In the genomic region with DNA sequence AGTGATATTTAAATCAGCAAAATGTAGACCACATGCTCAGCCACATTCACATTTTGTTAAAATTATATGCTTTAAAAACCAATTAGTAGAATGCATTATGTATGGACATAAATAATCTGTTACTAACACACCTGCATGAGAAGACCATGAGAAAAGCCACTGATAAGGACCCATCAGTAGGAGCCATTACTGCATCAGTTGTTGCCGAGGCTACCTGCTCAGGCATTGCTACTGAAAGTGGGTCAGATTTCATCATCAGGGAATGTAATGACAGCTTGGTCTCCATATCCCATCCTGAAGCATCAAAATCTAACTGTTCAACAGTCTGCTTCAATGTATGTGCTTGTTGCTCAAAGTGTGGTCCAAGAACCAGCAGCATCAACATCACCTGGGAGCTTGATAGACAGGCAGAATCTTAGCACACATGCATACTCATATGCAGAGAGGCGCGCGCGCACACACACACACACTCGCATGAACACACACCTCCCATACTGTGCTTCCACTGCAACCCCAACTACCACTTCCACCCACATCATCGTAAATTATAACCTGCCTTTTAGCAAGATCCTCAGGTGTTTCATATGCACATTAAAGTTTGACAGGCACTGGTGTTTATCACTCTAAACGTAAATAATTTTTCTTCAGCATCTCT, we compare ENCODE assay signal across 20 cellular contexts.
DNase-seq lines count a peak whose midpoint lies in the region; ATAC-seq and FAIRE-seq lines count a peak whose summit lies in the region.
"Had no signal": no experiment of that assay in that cellular context is flagged by ENCODE, and none has a peak within 500 bp of the region (broad histone marks: within the 10 kb centered on the region; RNA-seq: fewer than 3 reads in every experiment).

No MANE protein-coding gene starts in this region.

- no peaks in the 10 kb centered on the region for H3K4me1 Mint-ChIP-seq in activated CD4-positive, alpha-beta T cell treated with anti-CD3 and anti-CD28 coated beads, Interleukin-2, amount 10 ng/mL, durations not matched to agents 24 days and 14 days

- intact Hi-C loops in activated CD4-positive, alpha-beta T cell treated with anti-CD3 and anti-CD28 coated beads, Interleukin-2, amount 10 ng/mL, durations not matched to agents 24 days and 14 days (cut with micrococcal nuclease) = no loop called here
- intact Hi-C loops in left colon (cut with DNase I, micrococcal nuclease) = no loop called here

- ATAC-seq in left colon = no peak
- ATAC-seq: HepG2, PC-3 had no signal

- FAIRE-seq in urothelium cell line (lab: Jason Lieb, UNC) = peak; percentile 87
- FAIRE-seq: GM18507, H54, HepG2 had no signal

- DNase-seq in NCI-H1417 (lab: John Stamatoyannopoulos, UW) (peak in 2 of 3 experiments; percentile 43 to 86), NCI-H1417 treated with DMSO at 0.1 percent for 48 hours (lab: John Stamatoyannopoulos, UW) (no peak), NCI-H69 (lab: John Stamatoyannopoulos, UW) (peak; percentile 76), urothelium cell line (ENCODE audit: low spot score) (no peak), left colon (no peak)
- DNase-seq in activated CD4-positive, alpha-beta T cell treated with anti-CD3 and anti-CD28 coated beads for 48 hours = peak; percentile 10
- DNase-seq in activated CD4-positive, alpha-beta T cell treated with anti-CD3 and anti-CD28 coated beads, Interleukin-2, amount 10 ng/mL, durations not matched to agents 24 days and 14 days = no peak
- DNase-seq: DMS153; Karpas-422; NCI-H1092; NCI-H187; NCI-H2081 treated with DMSO at 0.1 percent for 48 hours; NCI-H526 treated with DMSO at 0.1 percent for 48 hours; NK-92 treated with Interleukin-12 subunit alpha and Interleukin-12 subunit beta, amount 100 ng/mL, for 24 hours; PC-3; SK-N-SH; SW 1271 had no signal

- no peak overlapping the region for H3K27ac Mint-ChIP-seq in activated CD4-positive, alpha-beta T cell treated with anti-CD3 and anti-CD28 coated beads, Interleukin-2, amount 10 ng/mL, durations not matched to agents 24 days and 14 days

- H3K4me3 Mint-ChIP-seq in activated CD4-positive, alpha-beta T cell treated with anti-CD3 and anti-CD28 coated beads, Interleukin-2, amount 10 ng/mL, durations not matched to agents 24 days and 14 days = no peak overlapping the region

- no peaks in the 10 kb centered on the region for H3K9me3 Mint-ChIP-seq in activated CD4-positive, alpha-beta T cell treated with anti-CD3 and anti-CD28 coated beads, Interleukin-2, amount 10 ng/mL, durations not matched to agents 24 days and 14 days

- H3K27me3 Mint-ChIP-seq in activated CD4-positive, alpha-beta T cell treated with anti-CD3 and anti-CD28 coated beads, Interleukin-2, amount 10 ng/mL, durations not matched to agents 24 days and 14 days = peaks cover 38% of the 10 kb centered on the region

- no peaks in the 10 kb centered on the region for H3K36me3 Mint-ChIP-seq in activated CD4-positive, alpha-beta T cell treated with anti-CD3 and anti-CD28 coated beads, Interleukin-2, amount 10 ng/mL, durations not matched to agents 24 days and 14 days (ENCODE audit: low read depth)

Comparison
In these comparisons a context has a peak if more than half of its experiments do, and no peak if none do; other contexts are left out.
1. DNase-seq: peak in NCI-H1417 (2 of 3), activated CD4-positive, alpha-beta T cell treated with anti-CD3 and anti-CD28 coated beads for 48 hours (single experiment) and NCI-H69 (single experiment); none in NCI-H1417 treated with DMSO at 0.1 percent for 48 hours (single experiment), activated CD4-positive, alpha-beta T cell treated with anti-CD3 and anti-CD28 coated beads, Interleukin-2, amount 10 ng/mL, durations not matched to agents 24 days and 14 days (single experiment), urothelium cell line (single experiment) and left colon (0 of 2).